15 cellular contexts compared by ENCODE assay signal in the genomic region with DNA sequence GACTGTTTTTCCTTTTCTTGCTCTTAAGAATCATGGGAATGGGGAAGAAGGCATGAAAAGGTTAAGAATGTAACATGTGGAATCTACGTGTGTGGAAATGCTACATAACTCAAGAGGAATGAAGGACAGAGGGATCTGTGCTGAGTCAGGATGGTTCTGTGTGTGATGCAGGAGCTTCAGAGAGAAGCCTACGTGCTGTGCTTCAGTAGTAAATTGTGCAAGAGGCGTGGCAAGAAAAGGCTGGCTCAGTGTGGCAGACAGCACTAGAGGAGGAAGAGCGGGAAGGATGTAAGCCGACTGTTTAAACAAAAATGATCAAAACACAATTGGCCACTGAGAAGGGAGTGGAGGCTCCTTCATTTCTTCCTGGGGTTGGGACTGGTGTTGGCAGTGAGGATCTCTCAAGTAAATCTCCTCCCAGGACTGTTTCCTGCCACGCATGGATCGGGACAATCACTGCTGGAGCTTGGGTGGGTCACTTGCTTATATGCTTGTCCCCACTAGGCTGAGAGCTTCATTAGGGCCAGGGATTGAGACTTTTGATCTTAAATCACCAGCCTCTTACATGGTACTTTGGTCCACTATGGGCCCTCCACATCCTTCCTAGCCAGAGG. TPM values are rescaled to one million over a fixed set of nuclear protein-coding genes. Genes with fewer than 3 reads are reported as not detected.
A peak's percentile ranks its signal among the peaks of the same experiment; 100 is the strongest.
DNase-seq lines count a peak whose midpoint lies in the region; ATAC-seq and TF ChIP-seq lines count a peak whose summit lies in the region.
"Had no signal": no experiment of that assay in that cellular context is flagged by ENCODE, and none has a peak within 500 bp of the region (broad histone marks: within the 10 kb centered on the region; RNA-seq: fewer than 3 reads in every experiment).

No MANE protein-coding gene starts in this region.

- DNase-seq in IMR-90 (peak; percentile 100), cardiac fibroblast (ENCODE audit: low read depth in 2 of 2) (peak; percentile 92 to 98), kidney glomerular epithelial cell (lab: John Stamatoyannopoulos, UW) (peak; percentile 93), mesothelial cell of epicardium (ENCODE audit: low spot score in 2 of 2, unreplicated experiment in 2 of 2) (no peak)
- no peak for DNase-seq in activated T-cell treated with anti-CD3 and anti-CD28 coated beads, Interleukin-2, amount 50 U/mL, for 1 hour
- DNase-seq in T-helper 2 cell treated with Interferon-gamma antibody and Interleukin-4, amounts not matched to agents 5 μg/mL and 100 μg/mL, for 36 hours (ENCODE audit: low spot score), result no peak
- DNase-seq: AML-193; islet precursor cell; NCI-H1694 treated with DMSO at 0.1 percent for 48 hours; stimulated activated CD4-positive, alpha-beta T cell treated with anti-CD3 and anti-CD28 coated beads, Interleukin-15, amount 100 ng/mL, for 24 hours had no signal

- H3K23ac ChIP-seq in IMR-90 (ENCODE audit: low read depth, low read length), result peak overlapping the region; percentile 96

- in situ Hi-C loops in IMR-90 (cut with MboI; ENCODE audit: low sequenced_read_pairs), result no loop called here

- intact Hi-C loops in IMR-90 (cut with micrococcal nuclease), result no loop called here

- peak overlapping the region; percentile 97 for H3K14ac ChIP-seq in IMR-90 (replicated peaks; ENCODE audit: low read depth, low read length)

- no peaks in the 10 kb centered on the region for H3K27me3 ChIP-seq in ACC112 (ENCODE audit: insufficient read depth, low read length)
- H3K27me3 ChIP-seq in IMR-90 (ENCODE audit: control insufficient read depth, insufficient read depth, low read length), result no peaks in the 10 kb centered on the region

- no peaks in the 10 kb centered on the region for H3K4me1 Mint-ChIP-seq in mesothelial cell of epicardium
- no peaks in the 10 kb centered on the region for H3K4me1 Mint-ChIP-seq in T-helper 2 cell treated with Interferon-gamma antibody and Interleukin-4, amounts not matched to agents 5 μg/mL and 100 μg/mL, for 36 hours (ENCODE audit: low read depth)
- H3K4me1 Mint-ChIP-seq: neural crest cell had no signal

- dilution Hi-C loops in IMR-90 (cut with HindIII; ENCODE audit: low sequenced_read_pairs, unreplicated experiment), result no loop called here

- no peaks in the 10 kb centered on the region for H3K9me3 ChIP-seq in IMR-90 (ENCODE audit: control insufficient read depth, insufficient read depth, low read length)

- peak overlapping the region; percentile 89 for H4K5ac ChIP-seq in IMR-90 (ENCODE audit: low read depth, low read length)

- H3K27me3 Mint-ChIP-seq in mesothelial cell of epicardium (ENCODE audit: low read depth), result no peaks in the 10 kb centered on the region
- H3K27me3 Mint-ChIP-seq in T-helper 2 cell treated with Interferon-gamma antibody and Interleukin-4, amounts not matched to agents 5 μg/mL and 100 μg/mL, for 36 hours (ENCODE audit: low read depth), result no peaks in the 10 kb centered on the region
- H3K27me3 Mint-ChIP-seq: activated naive CD8-positive, alpha-beta T cell had no signal

- no peaks in the 10 kb centered on the region for H4K20me1 ChIP-seq in IMR-90 (ENCODE audit: insufficient read depth, low read length)

- peak overlapping the region; percentile 85 for H3K56ac ChIP-seq in IMR-90 (ENCODE audit: extremely low read depth, insufficient read depth, low read length)

- H3K36me3 ChIP-seq in ACC112 (ENCODE audit: insufficient read depth, low read length), result no peaks in the 10 kb centered on the region
- no peaks in the 10 kb centered on the region for H3K36me3 ChIP-seq in IMR-90 (ENCODE audit: control insufficient read depth, insufficient read depth, low read length)

- no peak overlapping the region for H2AFZ ChIP-seq in ACC112 (ENCODE audit: low read length, unreplicated experiment)
- H2AFZ ChIP-seq in IMR-90 (replicated peaks; ENCODE audit: low read length, poor library complexity), result peak overlapping the region; percentile 87

- peak overlapping the region; percentile 91 to 93 for H4K8ac ChIP-seq in IMR-90 (ENCODE audit: low read depth in 2 of 2, low read length in 2 of 2)

- peak overlapping the region; percentile 95 for H3K18ac ChIP-seq in IMR-90 (ENCODE audit: low read depth, low read length)

- H3K4me1 ChIP-seq in ACC112 (ENCODE audit: control insufficient read depth, insufficient read depth, low read length, unreplicated experiment) (peaks cover 23% of the 10 kb centered on the region), IMR-90 (ENCODE audit: control insufficient read depth, insufficient read depth, low read length) (peaks cover 19% of the 10 kb centered on the region)

- H3K79me2 ChIP-seq in ACC112 (ENCODE audit: control insufficient read depth, insufficient read depth, low read length, unreplicated experiment), result no peaks in the 10 kb centered on the region

- H3K27ac ChIP-seq in ACC112 (ENCODE audit: low read depth, low read length) (peak overlapping the region; percentile 81), IMR-90 (ENCODE audit: insufficient read depth, low read length) (peak overlapping the region; percentile 95)

- peaks cover 10% of the 10 kb centered on the region for H3K9me3 Mint-ChIP-seq in mesothelial cell of epicardium
- no peaks in the 10 kb centered on the region for H3K9me3 Mint-ChIP-seq in T-helper 2 cell treated with Interferon-gamma antibody and Interleukin-4, amounts not matched to agents 5 μg/mL and 100 μg/mL, for 36 hours
- H3K9me3 Mint-ChIP-seq: T-helper 1 cell treated with Interleukin-12 subunit alpha and Interleukin-12 subunit beta and Interleukin-4 antibody, amounts not matched to agents 30 μg/mL and 1 μg/mL, for 36 hours had no signal

- POLR2A ChIA-PET in IMR-90 (lab: Charles Lee; ENCODE audit: unreplicated experiment), result no interaction called here

- H3K9ac ChIP-seq in IMR-90 (ENCODE audit: low read depth, low read length), result peak overlapping the region; percentile 43

- H2BK5ac ChIP-seq in IMR-90 (ENCODE audit: low read depth, low read length, poor library complexity, severe bottlenecking), result peak overlapping the region; percentile 100

- H2BK120ac ChIP-seq in IMR-90 (ENCODE audit: low read depth, low read length), result peak overlapping the region; percentile 99

- peak overlapping the region; percentile 97 for H3K4ac ChIP-seq in IMR-90 (ENCODE audit: low read depth, low read length)

- H3K27ac Mint-ChIP-seq in mesothelial cell of epicardium, result no peak overlapping the region
- H3K27ac Mint-ChIP-seq in T-helper 2 cell treated with Interferon-gamma antibody and Interleukin-4, amounts not matched to agents 5 μg/mL and 100 μg/mL, for 36 hours, result no peak overlapping the region
- H3K27ac Mint-ChIP-seq: activated naive CD8-positive, alpha-beta T cell; T-helper 1 cell treated with Interleukin-12 subunit alpha and Interleukin-12 subunit beta and Interleukin-4 antibody, amounts not matched to agents 30 μg/mL and 1 μg/mL, for 36 hours had no signal

- peaks cover 8% of the 10 kb centered on the region for H3K9me1 ChIP-seq in IMR-90 (ENCODE audit: insufficient read depth, low read length)

- H2AK9ac ChIP-seq in IMR-90 (replicated peaks; ENCODE audit: low read depth, low read length, poor library complexity), result peak overlapping the region; percentile 96

- CTCF ChIA-PET in IMR-90 (lab: Yijun Ruan, JAX), result interaction anchor here (1.3 kb wide), 1 partner anchor 32 kb away, joined by 8 read pairs; no protein-coding TSS in a partner anchor

- TF ChIP-seq CTCF in IMR-90 (conservative IDR thresholded peaks at IDR 0.05; ENCODE audit: low read depth, low read length) (no peak), cardiac fibroblast (IDR thresholded peaks at IDR 0.05; ENCODE audit: low read depth, low read length) (no peak), mesothelial cell of epicardium (IDR thresholded peaks at IDR 0.05; ENCODE audit: unreplicated experiment) (no peak)

- peak; percentile 27 for TF ChIP-seq RAD21 in IMR-90 (IDR thresholded peaks at IDR 0.05; ENCODE audit: low read length)

- peak overlapping the region; percentile 98 for H2AK5ac ChIP-seq in IMR-90 (ENCODE audit: low read depth, low read length)

- peak overlapping the region; percentile 99 for H4K91ac ChIP-seq in IMR-90 (ENCODE audit: insufficient read depth, low read depth, low read length)

- 13% methylated on average over 3 of the region's 7 CpGs; no CpG with 5 or more reads in 1 of the 2 experiments for WGBS in IMR-90 (ENCODE audit: extremely low coverage in 2 of 2, insufficient read length in 1 of 2), 2 experiments

- ATAC-seq in IMR-90 (ENCODE audit: low read depth), result peak; percentile 91
- no peak for ATAC-seq in GM18502 (IDR thresholded peaks at IDR 0.05; ENCODE audit: poor library complexity, unreplicated experiment)

- H3K4me3 ChIP-seq in ACC112 (ENCODE audit: low read depth, low read length) (no peak overlapping the region; the same call in 1 of the 2 replicates), IMR-90 (ENCODE audit: insufficient read depth, low read depth, low read length) (no peak overlapping the region), cardiac fibroblast (replicated peaks in 1 of 2; ENCODE audit: low read depth in 2 of 2, low read length in 2 of 2) (no peak overlapping the region)

- H3K4me3 Mint-ChIP-seq in mesothelial cell of epicardium, result no peak overlapping the region
- no peak overlapping the region for H3K4me3 Mint-ChIP-seq in T-helper 2 cell treated with Interferon-gamma antibody and Interleukin-4, amounts not matched to agents 5 μg/mL and 100 μg/mL, for 36 hours
- H3K4me3 Mint-ChIP-seq: activated naive CD8-positive, alpha-beta T cell; neural crest cell; T-helper 1 cell treated with Interleukin-12 subunit alpha and Interleukin-12 subunit beta and Interleukin-4 antibody, amounts not matched to agents 30 μg/mL and 1 μg/mL, for 36 hours had no signal

- BruUV-seq in IMR-90 (replicated peaks; lab: Mats Ljungman, UMichigan), result TSS peak; percentile 74

- H3K36me3 Mint-ChIP-seq in mesothelial cell of epicardium, result no peaks in the 10 kb centered on the region
- no peaks in the 10 kb centered on the region for H3K36me3 Mint-ChIP-seq in T-helper 2 cell treated with Interferon-gamma antibody and Interleukin-4, amounts not matched to agents 5 μg/mL and 100 μg/mL, for 36 hours (ENCODE audit: low read depth)
- H3K36me3 Mint-ChIP-seq: activated naive CD8-positive, alpha-beta T cell had no signal

- H2BK20ac ChIP-seq in IMR-90 (ENCODE audit: low read depth, low read length), result peak overlapping the region; percentile 99

- peak overlapping the region; percentile 82 for H2BK15ac ChIP-seq in IMR-90 (ENCODE audit: low read depth, low read length)

- H3K4me2 ChIP-seq in IMR-90 (ENCODE audit: low read depth, low read length), result peak overlapping the region; percentile 7; the same call in 1 of the 2 replicates

- H3K79me1 ChIP-seq in IMR-90 (ENCODE audit: low read depth in 1 of 2, low read length in 2 of 2), result peaks cover 3 to 15% of the 10 kb centered on the region in 2 experiments; a peak in 3 of 4 replicates

- TF ChIP-seq POLR2A in IMR-90 (IDR thresholded peaks at IDR 0.05; ENCODE audit: low read depth, low read length), result no peak

TF ChIP-seq in IMR-90, 13 proteins besides CTCF, POLR2A, EP300 and RAD21 (continues in another document):
- peak; percentile 100 for TF ChIP-seq CEBPB (IDR thresholded peaks at IDR 0.05; ENCODE audit: low read depth, low read length)
- peak; percentile 58; the same call in 1 of the 2 replicates for TF ChIP-seq MXI1 (IDR thresholded peaks at IDR 0.05; ENCODE audit: borderline replicate concordance, low read depth, low read length)

RNA-seq across cellular contexts. Expression of gene BASP1, which starts 59.4 kb away (rescaled TPM):
- total RNA-seq in IMR-90 (2012; rRNA removed), result 39.6 and 70.5 TPM in 2 replicates
- 103 and 121 TPM in 2 replicates for polyA plus RNA-seq in IMR-90 (2012; rRNA removed)
- polyA plus RNA-seq in IMR-90 (2012; cell fraction: cytosol; rRNA removed), result 112 and 166 TPM in 2 replicates
- polyA plus RNA-seq in IMR-90 (2012; cell fraction: nucleus; rRNA removed; ENCODE audit: low replicate concordance), result 48.2 and 69.4 TPM in 2 replicates
- total RNA-seq in mesothelial cell of epicardium, result 137 to 144 TPM (median 140 TPM) in 3 replicates

Comparison
In these comparisons a context has a peak if more than half of its experiments do, and no peak if none do; other contexts are left out.
1. DNase-seq: peak in IMR-90 (single experiment), cardiac fibroblast (2 of 2) and kidney glomerular epithelial cell (single experiment); none in activated T-cell treated with anti-CD3 and anti-CD28 coated beads, Interleukin-2, amount 50 U/mL, for 1 hour (single experiment), mesothelial cell of epicardium (0 of 2) and T-helper 2 cell treated with Interferon-gamma antibody and Interleukin-4, amounts not matched to agents 5 μg/mL and 100 μg/mL, for 36 hours (single experiment).